10 cellular contexts compared by ENCODE assay signal in the genomic region with DNA sequence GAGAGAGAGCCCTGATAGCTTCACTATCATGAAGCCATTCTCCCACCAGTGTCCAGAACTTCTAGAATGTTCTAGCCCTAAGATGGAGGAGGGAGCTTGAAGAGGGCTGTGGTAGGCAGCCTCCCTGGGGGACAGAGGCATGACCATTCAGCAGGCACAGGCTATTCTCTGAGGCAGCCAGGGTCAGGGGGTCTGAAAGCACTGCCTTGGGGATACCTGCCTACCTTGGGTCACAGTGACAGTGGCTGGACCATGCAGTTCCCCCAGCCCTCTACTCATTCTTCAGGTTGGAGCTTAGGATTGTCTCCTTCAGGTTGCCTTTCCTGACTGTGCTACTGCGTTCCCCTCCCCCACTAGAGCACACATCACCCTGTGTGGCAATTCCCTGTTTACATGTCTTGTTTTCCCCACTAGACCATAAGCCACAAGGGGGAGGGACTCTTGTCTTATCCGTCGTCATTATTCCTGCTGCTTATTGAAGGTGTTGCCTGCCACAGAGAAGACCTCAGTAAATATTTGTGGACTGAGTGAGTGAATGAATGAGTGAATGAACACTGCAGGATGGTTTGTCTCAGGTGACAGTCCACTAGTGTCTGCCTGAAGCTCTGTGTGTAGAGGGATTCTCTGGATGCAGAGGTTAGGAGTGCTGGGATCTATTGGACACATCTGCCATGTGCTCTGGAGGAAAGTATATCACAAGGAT. TPM values are rescaled to one million over a fixed set of nuclear protein-coding genes. Genes with fewer than 3 reads are reported as not detected.
DNase-seq lines count a peak whose midpoint lies in the region; ATAC-seq lines count a peak whose summit lies in the region.
"Had no signal": no experiment of that assay in that cellular context is flagged by ENCODE, and none has a peak within 500 bp of the region (broad histone marks: within the 10 kb centered on the region; RNA-seq: fewer than 3 reads in every experiment).

No MANE protein-coding gene starts in this region.

- POLR2A ChIA-PET in activated naive CD8-positive, alpha-beta T cell treated with anti-CD3 and anti-CD28 coated beads, Interleukin-2, amount 10 ng/mL, durations not matched to agents 7 days and 5 days (lab: Charles Lee) = interaction anchor here (1.3 to 3.6 kb wide), 4 partner anchors 10 to 43 kb away, joined by 4 to 28 read pairs (median 18); partner anchors contain the start of gene PIGV

- peak overlapping the region in 4 of 11 experiments; percentile 14 to 75 (median 35); a peak in 8 of 22 replicates for H3K27ac ChIP-seq in BLaER1 treated with 17β-estradiol and CSF1 and Interleukin-3, amounts not matched to agents 10 nM and 100 nM

- H4K20me1 ChIP-seq in BLaER1 treated with 17β-estradiol and CSF1 and Interleukin-3, amounts not matched to agents 10 nM and 100 nM = peaks cover 32 to 69% (median 58%) of the 10 kb centered on the region in 11 experiments; a peak in 19 of 22 replicates

- H3K27me3 Mint-ChIP-seq in activated naive CD8-positive, alpha-beta T cell treated with anti-CD3 and anti-CD28 coated beads, Interleukin-2, amount 10 ng/mL, durations not matched to agents 7 days and 5 days = no peaks in the 10 kb centered on the region

- H3K36me3 Mint-ChIP-seq in activated naive CD8-positive, alpha-beta T cell treated with anti-CD3 and anti-CD28 coated beads, Interleukin-2, amount 10 ng/mL, durations not matched to agents 7 days and 5 days = peaks cover 40% of the 10 kb centered on the region

- ATAC-seq in activated naive CD8-positive, alpha-beta T cell treated with anti-CD3 and anti-CD28 coated beads, Interleukin-2, amount 10 ng/mL, durations not matched to agents 7 days and 5 days (ENCODE audit: low read depth) = no peak
- ATAC-seq in GM18502 (IDR thresholded peaks at IDR 0.05; ENCODE audit: poor library complexity, unreplicated experiment) = no peak

- H3K4me3 ChIP-seq in BLaER1 treated with 17β-estradiol and CSF1 and Interleukin-3, amounts not matched to agents 10 nM and 100 nM = no peak overlapping the region

- peak; percentile 64 for DNase-seq in HuH-7.5 (ENCODE audit: low spot score)
- no peak for DNase-seq in activated naive CD8-positive, alpha-beta T cell treated with anti-CD3 and anti-CD28 coated beads, Interleukin-2, amount 10 ng/mL, durations not matched to agents 7 days and 5 days
- DNase-seq in mesenteric fat pad (ENCODE audit: low spot score) = peak; percentile 55
- no peak for DNase-seq in GM19240 (ENCODE audit: insufficient read length, low spot score)
- DNase-seq in 8988T = no peak
- DNase-seq in DMS79 treated with DMSO at 0.1 percent for 48 hours (lab: John Stamatoyannopoulos, UW) = no peak
- DNase-seq: NCI-H1092 had no signal

- no peaks in the 10 kb centered on the region for H3K9me3 ChIP-seq in BLaER1 treated with 17β-estradiol and CSF1 and Interleukin-3, amounts not matched to agents 10 nM and 100 nM (replicated peaks in 1 of 11)

- H3K4me1 ChIP-seq in BLaER1 treated with 17β-estradiol and CSF1 and Interleukin-3, amounts not matched to agents 10 nM and 100 nM = peaks cover 60 to 68% (median 64%) of the 10 kb centered on the region in 10 experiments

- peaks cover 64% of the 10 kb centered on the region for H3K4me1 Mint-ChIP-seq in activated naive CD8-positive, alpha-beta T cell treated with anti-CD3 and anti-CD28 coated beads, Interleukin-2, amount 10 ng/mL, durations not matched to agents 7 days and 5 days

- H3K36me3 ChIP-seq in BLaER1 treated with 17β-estradiol and CSF1 and Interleukin-3, amounts not matched to agents 10 nM and 100 nM = peaks cover 50 to 72% (median 59%) of the 10 kb centered on the region in 11 experiments

- H3K27me3 ChIP-seq in BLaER1 treated with 17β-estradiol and CSF1 and Interleukin-3, amounts not matched to agents 10 nM and 100 nM = no peaks in the 10 kb centered on the region

- H3K9me3 Mint-ChIP-seq in activated naive CD8-positive, alpha-beta T cell treated with anti-CD3 and anti-CD28 coated beads, Interleukin-2, amount 10 ng/mL, durations not matched to agents 7 days and 5 days = no peaks in the 10 kb centered on the region

- no peak overlapping the region for H3K4me3 Mint-ChIP-seq in activated naive CD8-positive, alpha-beta T cell treated with anti-CD3 and anti-CD28 coated beads, Interleukin-2, amount 10 ng/mL, durations not matched to agents 7 days and 5 days

- H3K9ac ChIP-seq in BLaER1 treated with 17β-estradiol and CSF1 and Interleukin-3, amounts not matched to agents 10 nM and 100 nM = peak overlapping the region in 8 of 11 experiments; percentile 2 to 76 (median 66); a peak in 10 of 22 replicates

- peak overlapping the region; percentile 98 for H3K27ac Mint-ChIP-seq in activated naive CD8-positive, alpha-beta T cell treated with anti-CD3 and anti-CD28 coated beads, Interleukin-2, amount 10 ng/mL, durations not matched to agents 7 days and 5 days

- H3K4me2 ChIP-seq in BLaER1 treated with 17β-estradiol and CSF1 and Interleukin-3, amounts not matched to agents 10 nM and 100 nM = peak overlapping the region in 10 of 11 experiments; percentile 9 to 92 (median 30); a peak in 16 of 22 replicates

RNA-seq across cellular contexts. Expression of gene ZDHHC18, which starts 5.2 kb away (rescaled TPM):
- total RNA-seq in activated naive CD8-positive, alpha-beta T cell treated with anti-CD3 and anti-CD28 coated beads, Interleukin-2, amount 10 ng/mL, durations not matched to agents 7 days and 5 days = 10 to 100 TPM; 52.9 TPM
- total RNA-seq in mesenteric fat pad = 52.5 TPM

RNA-seq across cellular contexts. Expression of gene SFN, which starts 31.3 kb away (rescaled TPM):
- 1 to 10 TPM; 1.4 to 1.8 TPM for total RNA-seq in activated naive CD8-positive, alpha-beta T cell treated with anti-CD3 and anti-CD28 coated beads, Interleukin-2, amount 10 ng/mL, durations not matched to agents 7 days and 5 days
- total RNA-seq in mesenteric fat pad = 1.3 TPM
- total RNA-seq: lung microvascular endothelial cell had no signal

RNA-seq across cellular contexts. Expression of gene PIGV, which starts 43.9 kb away (rescaled TPM):
- 10 to 100 TPM; 21.5 TPM for total RNA-seq in activated naive CD8-positive, alpha-beta T cell treated with anti-CD3 and anti-CD28 coated beads, Interleukin-2, amount 10 ng/mL, durations not matched to agents 7 days and 5 days
- total RNA-seq in mesenteric fat pad = 9.0 TPM

RNA-seq across cellular contexts. Expression of gene GPN2, which starts 58.4 kb away (rescaled TPM):
- total RNA-seq in activated naive CD8-positive, alpha-beta T cell treated with anti-CD3 and anti-CD28 coated beads, Interleukin-2, amount 10 ng/mL, durations not matched to agents 7 days and 5 days = 10 to 100 TPM; 30.1 to 31.2 TPM
- total RNA-seq in mesenteric fat pad = 28.5 TPM

Comparison
In these comparisons a context has a peak if more than half of its experiments do, and no peak if none do; other contexts are left out.
1. DNase-seq: peak in HuH-7.5 (single experiment) and mesenteric fat pad (single experiment); none in activated naive CD8-positive, alpha-beta T cell treated with anti-CD3 and anti-CD28 coated beads, Interleukin-2, amount 10 ng/mL, durations not matched to agents 7 days and 5 days (single experiment), GM19240 (single experiment), 8988T (single experiment) and DMS79 treated with DMSO at 0.1 percent for 48 hours (single experiment).